Comparison of ENCODE assay signal across 1 cellular context in genomic region chr15:40906101-40906946, GRCh38.
TF ChIP-seq lines count a peak whose summit lies in the region.

No MANE protein-coding gene starts in this region.

TF ChIP-seq in K562, 482 proteins besides CTCF, POLR2A, EP300 and RAD21 (continues in another document):
- TF ChIP-seq CBFA2T2 (conservative IDR thresholded peaks at IDR 0.05): no peak
- no peak for TF ChIP-seq SMARCC2 (IDR thresholded peaks at IDR 0.05; ENCODE audit: low read depth)
- TF ChIP-seq HNRNPL (IDR thresholded peaks at IDR 0.05; ENCODE audit: low read depth, low read length): peak; percentile 89
- no peak for TF ChIP-seq DDX20 (tag; IDR thresholded peaks at IDR 0.05; ENCODE audit: low read depth)
- no peak for TF ChIP-seq ZNF354B (CRISPR knock-in tag; IDR thresholded peaks at IDR 0.05)
- no peak for TF ChIP-seq ZNF518B (CRISPR knock-in tag; IDR thresholded peaks at IDR 0.05)
- TF ChIP-seq RHOXF2B (CRISPR knock-in tag; conservative IDR thresholded peaks at IDR 0.05): 0 out of 2 replicates have a peak, but pooled peaks have one; percentile 44
- no peak for TF ChIP-seq PTRF (tag; IDR thresholded peaks at IDR 0.05)
- no peak for TF ChIP-seq ZNF121 (CRISPR knock-in tag; conservative IDR thresholded peaks at IDR 0.05)
- no peak for TF ChIP-seq CBX1 (IDR thresholded peaks at IDR 0.05; ENCODE audit: low read depth)
- no peak for TF ChIP-seq ZBTB8A (IDR thresholded peaks at IDR 0.05; ENCODE audit: partially characterized antibody)
- TF ChIP-seq CBFB (CRISPR knock-in tag; IDR thresholded peaks at IDR 0.05): no peak
- TF ChIP-seq THAP7 (CRISPR knock-in tag; IDR thresholded peaks at IDR 0.05): 0 out of 2 replicates have a peak, but pooled peaks have one; percentile 30
- no peak for TF ChIP-seq HCFC1 (IDR thresholded peaks at IDR 0.05; ENCODE audit: low read depth, low read length)
- 0 out of 2 replicates have a peak, but pooled peaks have one; percentile 29 for TF ChIP-seq PHF21A (IDR thresholded peaks at IDR 0.05; ENCODE audit: borderline replicate concordance, low read depth)
- peak; percentile 43; the same call in 1 of the 2 replicates for TF ChIP-seq ETS1 (conservative IDR thresholded peaks at IDR 0.05; ENCODE audit: control insufficient read depth, low read depth, low read length)
- TF ChIP-seq NFE2 (IDR thresholded peaks at IDR 0.05; ENCODE audit: low read depth): no peak
- TF ChIP-seq NR1H2 (CRISPR knock-in tag; IDR thresholded peaks at IDR 0.05): no peak
- TF ChIP-seq REST (CRISPR knock-in tag; IDR thresholded peaks at IDR 0.05; ENCODE audit: low read depth): 0 out of 2 replicates have a peak, but pooled peaks have one; percentile 18
- TF ChIP-seq NFATC3 (IDR thresholded peaks at IDR 0.05): no peak
- TF ChIP-seq ESRRB (CRISPR knock-in tag; IDR thresholded peaks at IDR 0.05; ENCODE audit: borderline replicate concordance): no peak
- TF ChIP-seq FOXJ2 (tag; IDR thresholded peaks at IDR 0.05): no peak
- peak; percentile 87 for TF ChIP-seq CTBP1 (IDR thresholded peaks at IDR 0.05; ENCODE audit: borderline replicate concordance)
- TF ChIP-seq RBBP5 (IDR thresholded peaks at IDR 0.05; ENCODE audit: borderline replicate concordance, insufficient read depth, low read length, poor library complexity, severe bottlenecking): no peak
- no peak for TF ChIP-seq HIVEP1 (CRISPR knock-in tag; IDR thresholded peaks at IDR 0.05)
- peak; percentile 75; the same call in 1 of the 2 replicates for TF ChIP-seq ATF7 (IDR thresholded peaks at IDR 0.05)
- no peak for TF ChIP-seq GATAD2A (IDR thresholded peaks at IDR 0.05)
- no peak for TF ChIP-seq ASH1L (IDR thresholded peaks at IDR 0.05; ENCODE audit: borderline replicate concordance, low read depth, partially characterized antibody)
- no peak for TF ChIP-seq RFX1 (IDR thresholded peaks at IDR 0.05)
- TF ChIP-seq ZBTB12 (CRISPR knock-in tag; IDR thresholded peaks at IDR 0.05): no peak
- no peak for TF ChIP-seq ZBTB26 (CRISPR knock-in tag; IDR thresholded peaks at IDR 0.05)
- peak; percentile 68 to 77 for TF ChIP-seq MNT (conservative IDR thresholded peaks at IDR 0.05)
- 0 out of 2 replicates have a peak, but pooled peaks have one; percentile 42 for TF ChIP-seq BHLHE40 (IDR thresholded peaks at IDR 0.05; ENCODE audit: low read length)
- no peak for TF ChIP-seq PBX2 (CRISPR knock-in tag; IDR thresholded peaks at IDR 0.05; ENCODE audit: low read depth)
- no peak for TF ChIP-seq PBX2 (tag; conservative IDR thresholded peaks at IDR 0.05; ENCODE audit: low read depth)
- TF ChIP-seq GABPA (tag; conservative IDR thresholded peaks at IDR 0.05; ENCODE audit: low read depth): no peak
- no peak for TF ChIP-seq MLX (CRISPR knock-in tag; conservative IDR thresholded peaks at IDR 0.05)
- TF ChIP-seq SOX6 (IDR thresholded peaks at IDR 0.05): peak; percentile 25; the same call in 1 of the 2 replicates
- TF ChIP-seq JUNB (CRISPR knock-in tag; conservative IDR thresholded peaks at IDR 0.05): no peak
- no peak for TF ChIP-seq ZNF655 (CRISPR knock-in tag; IDR thresholded peaks at IDR 0.05)
- TF ChIP-seq IRF1 (CRISPR knock-in tag; IDR thresholded peaks at IDR 0.05; ENCODE audit: borderline replicate concordance): no peak
- TF ChIP-seq ZNF57 (CRISPR knock-in tag; IDR thresholded peaks at IDR 0.05): no peak
- peak; percentile 73 for TF ChIP-seq ZBTB7A (IDR thresholded peaks at IDR 0.05; ENCODE audit: borderline replicate concordance, control insufficient read depth, low read depth, low read length)
